23 cellular contexts compared by ENCODE assay signal in the genomic region with DNA sequence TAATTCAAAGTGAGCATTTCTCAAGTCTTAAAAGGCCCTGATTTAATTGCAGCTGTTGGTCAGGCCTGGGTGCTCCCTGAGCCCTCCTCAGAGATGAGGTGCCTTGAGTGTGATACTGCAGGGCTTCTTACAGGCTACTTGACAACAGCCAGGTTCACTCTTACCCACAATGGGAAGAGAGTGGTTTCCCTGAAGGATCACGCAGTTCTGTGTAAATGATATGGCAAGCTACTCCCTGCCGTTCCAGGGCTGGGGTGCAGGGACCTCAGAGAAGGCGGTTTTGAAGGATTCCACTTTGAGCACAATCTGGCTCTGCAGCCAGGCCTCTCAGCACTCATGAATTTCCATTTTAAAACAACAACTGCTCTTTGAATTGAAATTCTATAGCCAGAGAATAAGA.
A peak's percentile ranks its signal among the peaks of the same experiment; 100 is the strongest.
DNase-seq lines count a peak whose midpoint lies in the region; ATAC-seq and TF ChIP-seq lines count a peak whose summit lies in the region.
"Had no signal": no experiment of that assay in that cellular context is flagged by ENCODE, and none has a peak within 500 bp of the region (broad histone marks: within the 10 kb centered on the region; RNA-seq: fewer than 3 reads in every experiment).

No MANE protein-coding gene starts in this region.

- H3K27ac Mint-ChIP-seq in GM23338: no peak overlapping the region
- peak overlapping the region in 4 of 5 experiments; percentile 60 to 96 (median 80) for H3K27ac Mint-ChIP-seq in brain
- no peak overlapping the region for H3K27ac Mint-ChIP-seq in Calu3 (ENCODE audit: unreplicated experiment)
- no peak overlapping the region for H3K27ac Mint-ChIP-seq in stimulated activated effector memory CD8-positive, alpha-beta T cell treated with anti-CD3 and anti-CD28 coated beads, Interleukin-12 subunit alpha, Interleukin-12 subunit beta, amount 100 ng/mL, for 72 hours
- H3K27ac Mint-ChIP-seq: activated naive CD8-positive, alpha-beta T cell; stimulated activated naive CD8-positive, alpha-beta T cell treated with anti-CD3 and anti-CD28 coated beads, Interleukin-15, amount 100 ng/mL, for 72 hours had no signal

- CTCF ChIA-PET in Calu3 (lab: Charles Lee): no interaction called here

- H3K9ac ChIP-seq in parathyroid adenoma: no peak overlapping the region

- H3K4me3 ChIP-seq in GM23338: no peak overlapping the region
- H3K4me3 ChIP-seq in parathyroid adenoma (ENCODE audit: low read depth, low read length): no peak overlapping the region
- H3K4me3 ChIP-seq: breast epithelium, gastroesophageal sphincter, hepatocyte, thoracic aorta, vagina had no signal

- H3K27ac ChIP-seq in GM23338 (ENCODE audit: low read depth) (no peak overlapping the region), parathyroid adenoma (no peak overlapping the region)
- H3K27ac ChIP-seq: breast epithelium, gastroesophageal sphincter, hepatocyte, neutrophil, thoracic aorta, vagina had no signal

- peak; percentile 14 for ATAC-seq in GM23338
- no peak for ATAC-seq in stimulated activated effector memory CD8-positive, alpha-beta T cell treated with anti-CD3 and anti-CD28 coated beads, Interleukin-12 subunit alpha, Interleukin-12 subunit beta, amount 100 ng/mL, for 72 hours
- ATAC-seq: gastroesophageal sphincter; sciatic nerve; stimulated activated naive CD8-positive, alpha-beta T cell treated with anti-CD3 and anti-CD28 coated beads, Interleukin-15, amount 100 ng/mL, for 72 hours had no signal

- intact Hi-C loops in Calu3 (cut with micrococcal nuclease; ENCODE audit: unreplicated experiment): no loop called here

- H3K9me3 ChIP-seq in parathyroid adenoma (ENCODE audit: control insufficient read depth, low read length): no peaks in the 10 kb centered on the region
- H3K9me3 ChIP-seq: BE2C, breast epithelium, neutrophil, thoracic aorta, vagina had no signal

- H3K4me1 Mint-ChIP-seq in GM23338: peaks cover 27% of the 10 kb centered on the region
- peaks cover 31% of the 10 kb centered on the region for H3K4me1 Mint-ChIP-seq in brain
- peaks cover 8% of the 10 kb centered on the region for H3K4me1 Mint-ChIP-seq in Calu3 (ENCODE audit: low read depth, unreplicated experiment)
- H3K4me1 Mint-ChIP-seq in stimulated activated effector memory CD8-positive, alpha-beta T cell treated with anti-CD3 and anti-CD28 coated beads, Interleukin-12 subunit alpha, Interleukin-12 subunit beta, amount 100 ng/mL, for 72 hours: peaks cover 8% of the 10 kb centered on the region

- H3F3A ChIP-seq in GM23338 (replicated peaks; ENCODE audit: low read depth): no peaks in the 10 kb centered on the region

- H3K36me3 ChIP-seq in GM23338 (ENCODE audit: insufficient read depth): no peaks in the 10 kb centered on the region
- no peaks in the 10 kb centered on the region for H3K36me3 ChIP-seq in parathyroid adenoma (ENCODE audit: control insufficient read depth, insufficient read depth, low read length)
- H3K36me3 ChIP-seq: BE2C, breast epithelium, gastroesophageal sphincter, neutrophil, thoracic aorta, vagina had no signal

- H3K4me3 Mint-ChIP-seq in GM23338: no peak overlapping the region
- peak overlapping the region in 2 of 5 experiments; percentile 49 to 54 for H3K4me3 Mint-ChIP-seq in brain
- H3K4me3 Mint-ChIP-seq in Calu3 (ENCODE audit: low read depth, unreplicated experiment): no peak overlapping the region
- no peak overlapping the region for H3K4me3 Mint-ChIP-seq in stimulated activated effector memory CD8-positive, alpha-beta T cell treated with anti-CD3 and anti-CD28 coated beads, Interleukin-12 subunit alpha, Interleukin-12 subunit beta, amount 100 ng/mL, for 72 hours

- DNase-seq in GM23338 (ENCODE audit: low spot score): peak; percentile 10
- peak; percentile 96 for DNase-seq in NCI-H187 treated with DMSO at 0.1 percent for 48 hours (lab: John Stamatoyannopoulos, UW)
- no peak for DNase-seq in Calu3
- no peak for DNase-seq in dedifferentiated amniotic fluid mesenchymal stem cell (ENCODE audit: extremely low spot score)
- no peak for DNase-seq in stimulated activated effector memory CD8-positive, alpha-beta T cell treated with anti-CD3 and anti-CD28 coated beads, Interleukin-12 subunit alpha, Interleukin-12 subunit beta, amount 100 ng/mL, for 72 hours (ENCODE audit: low spot score in 2 of 2)
- DNase-seq: activated CD4-positive, alpha-beta T cell treated with anti-CD3 and anti-CD28 coated beads, Interleukin-2, amount 50 U/mL, for 48 hours; activated CD4-positive, CD25-positive, alpha-beta regulatory T cell treated with anti-CD3 and anti-CD28 coated beads, Interleukin-2, amount 50 U/mL, for 72 hours; BE2C; MV-4-11; NCI-H1694 treated with DMSO at 0.1 percent for 48 hours; SHP77 treated with DMSO at 0.1 percent for 48 hours; stimulated activated CD8-positive, alpha-beta memory T cell treated with anti-CD3 and anti-CD28 coated beads, Interleukin-4, amount 100 ng/mL, for 48 hours; stimulated activated naive CD8-positive, alpha-beta T cell treated with anti-CD3 and anti-CD28 coated beads, Interleukin-15, amount 100 ng/mL, for 72 hours had no signal

- H4K20me1 ChIP-seq in GM23338 (replicated peaks; ENCODE audit: insufficient read depth): no peaks in the 10 kb centered on the region

- BruUV-seq in Calu3 (replicated peaks; lab: Mats Ljungman, UMichigan): no TSS peak

- H3K4me2 ChIP-seq in GM23338 (peak overlapping the region; percentile 41; the same call in 1 of the 2 replicates), parathyroid adenoma (ENCODE audit: low read length) (no peak overlapping the region)
- H3K4me2 ChIP-seq: hepatocyte had no signal

- TF ChIP-seq CTCF in GM23338 (conservative IDR thresholded peaks at IDR 0.05; ENCODE audit: low read depth in 2 of 2) (no peak), brain (conservative IDR thresholded peaks at IDR 0.05) (no peak), parathyroid adenoma (IDR thresholded peaks at IDR 0.05) (no peak), Calu3 (IDR thresholded peaks at IDR 0.05; ENCODE audit: unreplicated experiment) (no peak)

- H3K27me3 ChIP-seq in GM23338 (ENCODE audit: insufficient read depth) (peaks cover 15% of the 10 kb centered on the region), parathyroid adenoma (ENCODE audit: control insufficient read depth, insufficient read depth, low read length) (no peaks in the 10 kb centered on the region)
- H3K27me3 ChIP-seq: BE2C, hepatocyte, vagina had no signal

- H3K36me3 Mint-ChIP-seq in GM23338 (ENCODE audit: low read depth): peaks cover 8% of the 10 kb centered on the region; the same call in 2 of the 3 replicates
- no peaks in the 10 kb centered on the region for H3K36me3 Mint-ChIP-seq in brain
- no peaks in the 10 kb centered on the region for H3K36me3 Mint-ChIP-seq in Calu3 (ENCODE audit: insufficient read depth, unreplicated experiment)
- H3K36me3 Mint-ChIP-seq in stimulated activated effector memory CD8-positive, alpha-beta T cell treated with anti-CD3 and anti-CD28 coated beads, Interleukin-12 subunit alpha, Interleukin-12 subunit beta, amount 100 ng/mL, for 72 hours: no peaks in the 10 kb centered on the region
- H3K36me3 Mint-ChIP-seq: activated naive CD8-positive, alpha-beta T cell had no signal

- H3K79me2 ChIP-seq in GM23338 (replicated peaks; ENCODE audit: insufficient read depth): no peaks in the 10 kb centered on the region
- H3K79me2 ChIP-seq in parathyroid adenoma: no peaks in the 10 kb centered on the region
- H3K79me2 ChIP-seq: hepatocyte had no signal

- peaks cover 24% of the 10 kb centered on the region for H3K4me1 ChIP-seq in GM23338 (ENCODE audit: insufficient read depth)
- H3K4me1 ChIP-seq in parathyroid adenoma: peaks cover 3% of the 10 kb centered on the region
- H3K4me1 ChIP-seq: BE2C, breast epithelium had no signal

- H2AFZ ChIP-seq in GM23338 (peak overlapping the region; percentile 56; the same call in 1 of the 2 replicates), parathyroid adenoma (peak overlapping the region; percentile 77)
- H2AFZ ChIP-seq: hepatocyte had no signal

- H3K9me3 Mint-ChIP-seq in GM23338 (peaks cover 14% of the 10 kb centered on the region; the same call in 2 of the 3 replicates), brain (peaks cover 9 to 31% (median 14%) of the 10 kb centered on the region in 5 experiments), Calu3 (ENCODE audit: low read depth, unreplicated experiment) (no peaks in the 10 kb centered on the region)
- no peaks in the 10 kb centered on the region for H3K9me3 Mint-ChIP-seq in stimulated activated effector memory CD8-positive, alpha-beta T cell treated with anti-CD3 and anti-CD28 coated beads, Interleukin-12 subunit alpha, Interleukin-12 subunit beta, amount 100 ng/mL, for 72 hours
- H3K9me3 Mint-ChIP-seq: stimulated activated naive CD8-positive, alpha-beta T cell treated with anti-CD3 and anti-CD28 coated beads, Interleukin-15, amount 100 ng/mL, for 72 hours had no signal

- H3K27me3 Mint-ChIP-seq in GM23338 (ENCODE audit: insufficient read depth, low read depth, poor library complexity) (peaks cover 6% of the 10 kb centered on the region), brain (peaks cover 10% of the 10 kb centered on the region), Calu3 (ENCODE audit: unreplicated experiment) (no peaks in the 10 kb centered on the region)

- no peaks in the 10 kb centered on the region for H3K9me2 ChIP-seq in GM23338 (ENCODE audit: insufficient read depth)

TF ChIP-seq in GM23338, 12 proteins besides CTCF, POLR2A, EP300 and RAD21 (continues in another document):
- no peak for TF ChIP-seq ZNF114 (CRISPR knock-in tag; IDR thresholded peaks at IDR 0.05)
- no peak for TF ChIP-seq JUNB (IDR thresholded peaks at IDR 0.05; ENCODE audit: unreplicated experiment)

Comparison
In these comparisons a context has a peak if more than half of its experiments do, and no peak if none do; other contexts are left out.
1. DNase-seq: peak in GM23338 (single experiment) and NCI-H187 treated with DMSO at 0.1 percent for 48 hours (single experiment); none in Calu3 (single experiment), dedifferentiated amniotic fluid mesenchymal stem cell (single experiment) and stimulated activated effector memory CD8-positive, alpha-beta T cell treated with anti-CD3 and anti-CD28 coated beads, Interleukin-12 subunit alpha, Interleukin-12 subunit beta, amount 100 ng/mL, for 72 hours (0 of 2).
2. H3K27ac Mint-ChIP-seq: peak in brain (4 of 5); none in GM23338 (single experiment), Calu3 (single experiment) and stimulated activated effector memory CD8-positive, alpha-beta T cell treated with anti-CD3 and anti-CD28 coated beads, Interleukin-12 subunit alpha, Interleukin-12 subunit beta, amount 100 ng/mL, for 72 hours (single experiment).